In genomic region chr15:83115410-83115809, GRCh38 we compare ENCODE assay signal across 17 cellular contexts. TPM values are rescaled to one million over a fixed set of nuclear protein-coding genes. Genes with fewer than 3 reads are reported as not detected.
DNase-seq lines count a peak whose midpoint lies in the region; ATAC-seq and TF ChIP-seq lines count a peak whose summit lies in the region.
"Had no signal": no experiment of that assay in that cellular context is flagged by ENCODE, and none has a peak within 500 bp of the region (broad histone marks: within the 10 kb centered on the region; RNA-seq: fewer than 3 reads in every experiment).

No MANE protein-coding gene starts in this region.

- peak; percentile 46 for ATAC-seq in stimulated activated effector memory CD8-positive, alpha-beta T cell treated with anti-CD3 and anti-CD28 coated beads, Interleukin-12 subunit alpha, Interleukin-12 subunit beta, amount 100 ng/mL, for 72 hours

- H3K4me1 ChIP-seq in esophagus muscularis mucosa, result peaks cover under 1 to 28% (median 13%) of the 10 kb centered on the region in 4 donors

- no peaks in the 10 kb centered on the region for H3K36me3 Mint-ChIP-seq in activated CD4-positive, alpha-beta memory T cell treated with anti-CD3 and anti-CD28 coated beads for 36 hours
- peaks cover 40% of the 10 kb centered on the region for H3K36me3 Mint-ChIP-seq in activated CD4-positive, alpha-beta memory T cell treated with anti-CD3 and anti-CD28 coated beads, Interleukin-2, amount 10 ng/mL, durations not matched to agents 7 days and 5 days (ENCODE audit: low read depth)
- peaks cover 6% of the 10 kb centered on the region for H3K36me3 Mint-ChIP-seq in stimulated activated effector memory CD8-positive, alpha-beta T cell treated with anti-CD3 and anti-CD28 coated beads, Interleukin-12 subunit alpha, Interleukin-12 subunit beta, amount 100 ng/mL, for 72 hours
- H3K36me3 Mint-ChIP-seq: CD4-positive, CD25-positive, alpha-beta regulatory T cell had no signal

- H3K36me3 ChIP-seq in esophagus muscularis mucosa, result peaks cover 0 to 21% (median 10%) of the 10 kb centered on the region in 4 donors

- 96% methylated on average over 3 of the region's 3 CpGs for WGBS in esophagus muscularis mucosa

- no peak for TF ChIP-seq POLR2A in esophagus muscularis mucosa (IDR thresholded peaks at IDR 0.05; ENCODE audit: low read depth)

- no peaks in the 10 kb centered on the region for H3K9me3 ChIP-seq in esophagus muscularis mucosa
- H3K9me3 ChIP-seq: BLaER1 treated with 17β-estradiol and CSF1 and Interleukin-3, amounts not matched to agents 10 nM and 100 nM had no signal

- no peaks in the 10 kb centered on the region for H3K4me1 Mint-ChIP-seq in activated CD4-positive, alpha-beta memory T cell treated with anti-CD3 and anti-CD28 coated beads for 36 hours (ENCODE audit: low read depth)
- H3K4me1 Mint-ChIP-seq in activated CD4-positive, alpha-beta memory T cell treated with anti-CD3 and anti-CD28 coated beads, Interleukin-2, amount 10 ng/mL, durations not matched to agents 7 days and 5 days, result peaks cover 12% of the 10 kb centered on the region
- no peaks in the 10 kb centered on the region for H3K4me1 Mint-ChIP-seq in stimulated activated effector memory CD8-positive, alpha-beta T cell treated with anti-CD3 and anti-CD28 coated beads, Interleukin-12 subunit alpha, Interleukin-12 subunit beta, amount 100 ng/mL, for 72 hours

- no peak for TF ChIP-seq EP300 in esophagus muscularis mucosa (IDR thresholded peaks at IDR 0.05)

- intact Hi-C loops in activated CD4-positive, alpha-beta memory T cell treated with anti-CD3 and anti-CD28 coated beads for 36 hours (cut with micrococcal nuclease), result no loop called here
- intact Hi-C loops in esophagus muscularis mucosa (cut with DNase I), result no loop called here

- TF ChIP-seq CTCF in esophagus muscularis mucosa (IDR thresholded peaks at IDR 0.05), result no peak

- peak overlapping the region; percentile 42 for H3K27ac Mint-ChIP-seq in activated CD4-positive, alpha-beta memory T cell treated with anti-CD3 and anti-CD28 coated beads for 36 hours
- no peak overlapping the region for H3K27ac Mint-ChIP-seq in activated CD4-positive, alpha-beta memory T cell treated with anti-CD3 and anti-CD28 coated beads, Interleukin-2, amount 10 ng/mL, durations not matched to agents 7 days and 5 days
- H3K27ac Mint-ChIP-seq in stimulated activated effector memory CD8-positive, alpha-beta T cell treated with anti-CD3 and anti-CD28 coated beads, Interleukin-12 subunit alpha, Interleukin-12 subunit beta, amount 100 ng/mL, for 72 hours, result no peak overlapping the region
- H3K27ac Mint-ChIP-seq: CD4-positive, CD25-positive, alpha-beta regulatory T cell; HFFc6 had no signal

- H3K4me3 ChIP-seq in esophagus muscularis mucosa, result no peak overlapping the region
- H3K4me3 ChIP-seq: BLaER1 treated with 17β-estradiol and CSF1 and Interleukin-3, amounts not matched to agents 10 nM and 100 nM had no signal

- H3K27ac ChIP-seq in esophagus muscularis mucosa (replicated peaks in 1 of 4), result no peak overlapping the region
- H3K27ac ChIP-seq: BLaER1 treated with 17β-estradiol and CSF1 and Interleukin-3, amounts not matched to agents 10 nM and 100 nM; HL-60 had no signal

- H3K4me3 Mint-ChIP-seq in activated CD4-positive, alpha-beta memory T cell treated with anti-CD3 and anti-CD28 coated beads for 36 hours, result no peak overlapping the region
- no peak overlapping the region for H3K4me3 Mint-ChIP-seq in activated CD4-positive, alpha-beta memory T cell treated with anti-CD3 and anti-CD28 coated beads, Interleukin-2, amount 10 ng/mL, durations not matched to agents 7 days and 5 days
- no peak overlapping the region for H3K4me3 Mint-ChIP-seq in stimulated activated effector memory CD8-positive, alpha-beta T cell treated with anti-CD3 and anti-CD28 coated beads, Interleukin-12 subunit alpha, Interleukin-12 subunit beta, amount 100 ng/mL, for 72 hours
- H3K4me3 Mint-ChIP-seq: CD4-positive, CD25-positive, alpha-beta regulatory T cell; HFFc6 had no signal

- POLR2A ChIA-PET in activated CD4-positive, alpha-beta memory T cell treated with anti-CD3 and anti-CD28 coated beads for 36 hours (lab: Charles Lee), result no interaction called here
- POLR2A ChIA-PET in activated CD4-positive, alpha-beta memory T cell treated with anti-CD3 and anti-CD28 coated beads, Interleukin-2, amount 10 ng/mL, durations not matched to agents 7 days and 5 days (lab: Charles Lee), result no interaction called here

- CTCF ChIA-PET in activated CD4-positive, alpha-beta memory T cell treated with anti-CD3 and anti-CD28 coated beads for 36 hours (lab: Charles Lee), result no interaction called here
- CTCF ChIA-PET in activated CD4-positive, alpha-beta memory T cell treated with anti-CD3 and anti-CD28 coated beads, Interleukin-2, amount 10 ng/mL, durations not matched to agents 7 days and 5 days (lab: Charles Lee), result no interaction called here

- peaks cover 0 to 8% (median 0%) of the 10 kb centered on the region in 4 donors for H3K27me3 ChIP-seq in esophagus muscularis mucosa
- H3K27me3 ChIP-seq: BLaER1 treated with 17β-estradiol and CSF1 and Interleukin-3, amounts not matched to agents 10 nM and 100 nM had no signal

- H3K27me3 Mint-ChIP-seq in activated CD4-positive, alpha-beta memory T cell treated with anti-CD3 and anti-CD28 coated beads for 36 hours, result peaks cover 8% of the 10 kb centered on the region
- H3K27me3 Mint-ChIP-seq in activated CD4-positive, alpha-beta memory T cell treated with anti-CD3 and anti-CD28 coated beads, Interleukin-2, amount 10 ng/mL, durations not matched to agents 7 days and 5 days, result peaks cover 5% of the 10 kb centered on the region

- no peaks in the 10 kb centered on the region for H3K9me3 Mint-ChIP-seq in activated CD4-positive, alpha-beta memory T cell treated with anti-CD3 and anti-CD28 coated beads for 36 hours
- no peaks in the 10 kb centered on the region for H3K9me3 Mint-ChIP-seq in activated CD4-positive, alpha-beta memory T cell treated with anti-CD3 and anti-CD28 coated beads, Interleukin-2, amount 10 ng/mL, durations not matched to agents 7 days and 5 days
- no peaks in the 10 kb centered on the region for H3K9me3 Mint-ChIP-seq in stimulated activated effector memory CD8-positive, alpha-beta T cell treated with anti-CD3 and anti-CD28 coated beads, Interleukin-12 subunit alpha, Interleukin-12 subunit beta, amount 100 ng/mL, for 72 hours

- peak; percentile 17 for DNase-seq in activated CD4-positive, alpha-beta memory T cell treated with anti-CD3 and anti-CD28 coated beads for 36 hours
- no peak for DNase-seq in activated CD4-positive, alpha-beta memory T cell treated with anti-CD3 and anti-CD28 coated beads, Interleukin-2, amount 10 ng/mL, durations not matched to agents 7 days and 5 days
- peak; percentile 15 for DNase-seq in stimulated activated CD4-positive, alpha-beta T cell treated with anti-CD3 and anti-CD28 coated beads, Interleukin-1b, Interleukin-23, amount 100 ng/mL, for 48 hours
- no peak for DNase-seq in stimulated activated CD4-positive, alpha-beta T cell treated with anti-CD3 and anti-CD28 coated beads, Interleukin-12 subunit alpha, Interleukin-12 subunit beta, amount 100 ng/mL, for 4 hours
- DNase-seq in esophagus muscularis mucosa (ENCODE audit: extremely low spot score), result peak; percentile 42
- DNase-seq in stimulated activated effector memory CD8-positive, alpha-beta T cell treated with anti-CD3 and anti-CD28 coated beads, Interleukin-12 subunit alpha, Interleukin-12 subunit beta, amount 100 ng/mL, for 72 hours (ENCODE audit: low spot score in 2 of 2), result no peak
- DNase-seq in NOMO-1 treated with DMSO at 0.1 percent for 48 hours (lab: John Stamatoyannopoulos, UW; ENCODE audit: unreplicated experiment), result no peak
- DNase-seq in NCI-H146 treated with DMSO at 0.1 percent for 48 hours (lab: John Stamatoyannopoulos, UW; ENCODE audit: unreplicated experiment), result no peak
- DNase-seq: ACHN; Calu3; CD4-positive, CD25-positive, alpha-beta regulatory T cell; DMS 273 treated with DMSO at 0.1 percent for 48 hours; HCEC 1CT; HFFc6 had no signal

RNA-seq across cellular contexts. Expression of gene TM6SF1, which starts 8.0 kb away (rescaled TPM):
- 1 to 10 TPM; 1.9 to 2.2 TPM for total RNA-seq in activated CD4-positive, alpha-beta memory T cell treated with anti-CD3 and anti-CD28 coated beads for 36 hours
- total RNA-seq in activated CD4-positive, alpha-beta memory T cell treated with anti-CD3 and anti-CD28 coated beads, Interleukin-2, amount 10 ng/mL, durations not matched to agents 7 days and 5 days, result 10 to 100 TPM; 20.4 to 22.0 TPM
- total RNA-seq in esophagus muscularis mucosa, result 1 to 10 TPM; 5.8 to 7.8 (median 6.6) TPM
- total RNA-seq: A172, Calu3 had no signal

RNA-seq across cellular contexts. Expression of gene BTBD1, which starts 48.4 kb away (rescaled TPM):
- 10 to 100 TPM; 52.9 to 53.3 TPM for total RNA-seq in activated CD4-positive, alpha-beta memory T cell treated with anti-CD3 and anti-CD28 coated beads for 36 hours
- 10 to 100 TPM; 55.0 to 58.6 TPM for total RNA-seq in activated CD4-positive, alpha-beta memory T cell treated with anti-CD3 and anti-CD28 coated beads, Interleukin-2, amount 10 ng/mL, durations not matched to agents 7 days and 5 days
- total RNA-seq in esophagus muscularis mucosa, result 10 to 100 TPM; 53.2 to 69.6 (median 64.2) TPM

Comparison
In these comparisons a context has a peak if more than half of its experiments do, and no peak if none do; other contexts are left out.
1. DNase-seq: peak in activated CD4-positive, alpha-beta memory T cell treated with anti-CD3 and anti-CD28 coated beads for 36 hours (single experiment), stimulated activated CD4-positive, alpha-beta T cell treated with anti-CD3 and anti-CD28 coated beads, Interleukin-1b, Interleukin-23, amount 100 ng/mL, for 48 hours (single experiment) and esophagus muscularis mucosa (single experiment); none in activated CD4-positive, alpha-beta memory T cell treated with anti-CD3 and anti-CD28 coated beads, Interleukin-2, amount 10 ng/mL, durations not matched to agents 7 days and 5 days (single experiment), stimulated activated CD4-positive, alpha-beta T cell treated with anti-CD3 and anti-CD28 coated beads, Interleukin-12 subunit alpha, Interleukin-12 subunit beta, amount 100 ng/mL, for 4 hours (single experiment), stimulated activated effector memory CD8-positive, alpha-beta T cell treated with anti-CD3 and anti-CD28 coated beads, Interleukin-12 subunit alpha, Interleukin-12 subunit beta, amount 100 ng/mL, for 72 hours (0 of 2), NOMO-1 treated with DMSO at 0.1 percent for 48 hours (single experiment) and NCI-H146 treated with DMSO at 0.1 percent for 48 hours (single experiment).